In the genomic region with DNA sequence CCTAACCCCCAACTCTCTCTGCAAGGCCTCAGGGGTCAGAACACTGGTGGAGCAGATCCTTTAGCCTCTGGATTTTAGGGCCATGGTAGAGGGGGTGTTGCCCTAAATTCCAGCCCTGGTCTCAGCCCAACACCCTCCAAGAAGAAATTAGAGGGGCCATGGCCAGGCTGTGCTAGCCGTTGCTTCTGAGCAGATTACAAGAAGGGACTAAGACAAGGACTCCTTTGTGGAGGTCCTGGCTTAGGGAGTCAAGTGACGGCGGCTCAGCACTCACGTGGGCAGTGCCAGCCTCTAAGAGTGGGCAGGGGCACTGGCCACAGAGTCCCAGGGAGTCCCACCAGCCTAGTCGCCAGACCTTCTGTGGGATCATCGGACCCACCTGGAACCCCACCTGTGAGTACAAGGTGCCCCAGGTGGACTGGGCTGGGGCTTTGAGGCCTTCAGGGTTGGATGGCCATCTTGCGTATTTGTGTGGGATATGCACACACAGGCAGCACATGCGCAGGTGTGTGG, we compare ENCODE assay signal across 9 cellular contexts. TPM values are rescaled to one million over a fixed set of nuclear protein-coding genes. Genes with fewer than 3 reads are reported as not detected.
DNase-seq lines count a peak whose midpoint lies in the region; ATAC-seq and TF ChIP-seq lines count a peak whose summit lies in the region.
"Had no signal": no experiment of that assay in that cellular context is flagged by ENCODE, and none has a peak within 500 bp of the region (broad histone marks: within the 10 kb centered on the region; RNA-seq: fewer than 3 reads in every experiment).

BEST1 (plus strand) TSS at position 317 of the 513 bp plus-strand sequence. CDS start 1,456 bp downstream, outside the sequence.

- peak within 1 kb of the TSS; percentile 92 to 98 for H3K27ac Mint-ChIP-seq in stimulated activated naive CD8-positive, alpha-beta T cell treated with anti-CD3 and anti-CD28 coated beads, Interleukin-15, amount 100 ng/mL, for 72 hours
- H3K27ac Mint-ChIP-seq in nephron, result peak within 1 kb of the TSS; percentile 31 to 53 (median 40)
- H3K27ac Mint-ChIP-seq in activated naive CD4-positive, alpha-beta T cell treated with anti-CD3 and anti-CD28 coated beads, Interleukin-2, amount 10 ng/mL, durations not matched to agents 7 days and 5 days, result no peak within 1 kb of the TSS
- H3K27ac Mint-ChIP-seq in natural killer cell treated with Interleukin-12 subunit alpha and Interleukin-12 subunit beta and Interleukin-15 and Interleukin-18, amount 100 ng/mL, for 72 hours, result peak within 1 kb of the TSS in 1 of 2 donors; percentile 61
- H3K27ac Mint-ChIP-seq: activated CD4-positive, alpha-beta T cell treated with anti-CD3 and anti-CD28 coated beads, Interleukin-2, amount 10 ng/mL, durations not matched to agents 24 days and 14 days had no signal

- H3K4me1 Mint-ChIP-seq in stimulated activated naive CD8-positive, alpha-beta T cell treated with anti-CD3 and anti-CD28 coated beads, Interleukin-15, amount 100 ng/mL, for 72 hours, result peaks cover 41% of the 10 kb centered on the region
- H3K4me1 Mint-ChIP-seq in nephron, result peaks cover 23% of the 10 kb centered on the region
- H3K4me1 Mint-ChIP-seq in activated naive CD4-positive, alpha-beta T cell treated with anti-CD3 and anti-CD28 coated beads, Interleukin-2, amount 10 ng/mL, durations not matched to agents 7 days and 5 days, result peaks cover 3% of the 10 kb centered on the region
- H3K4me1 Mint-ChIP-seq in natural killer cell treated with Interleukin-12 subunit alpha and Interleukin-12 subunit beta and Interleukin-15 and Interleukin-18, amount 100 ng/mL, for 72 hours (ENCODE audit: low read depth in 2 of 2), result peaks cover 0 to 16% of the 10 kb centered on the region in 2 donors

- CTCF ChIA-PET in activated naive CD4-positive, alpha-beta T cell treated with anti-CD3 and anti-CD28 coated beads, Interleukin-2, amount 10 ng/mL, durations not matched to agents 7 days and 5 days (lab: Charles Lee), result interaction anchor here (0.6 to 9.2 kb wide), 10 partner anchors 9 to 252 kb away, joined by 3 to 176 read pairs (median 16); no protein-coding TSS in a partner anchor

- no peaks in the 10 kb centered on the region for H3K36me3 Mint-ChIP-seq in nephron (ENCODE audit: low read depth)
- H3K36me3 Mint-ChIP-seq in activated naive CD4-positive, alpha-beta T cell treated with anti-CD3 and anti-CD28 coated beads, Interleukin-2, amount 10 ng/mL, durations not matched to agents 7 days and 5 days, result no peaks in the 10 kb centered on the region
- no peaks in the 10 kb centered on the region for H3K36me3 Mint-ChIP-seq in natural killer cell treated with Interleukin-12 subunit alpha and Interleukin-12 subunit beta and Interleukin-15 and Interleukin-18, amount 100 ng/mL, for 72 hours

- TF ChIP-seq CTCF in nephron (IDR thresholded peaks at IDR 0.05; ENCODE audit: unreplicated experiment in 3 of 3), result no peak

- H3K9me3 Mint-ChIP-seq in stimulated activated naive CD8-positive, alpha-beta T cell treated with anti-CD3 and anti-CD28 coated beads, Interleukin-15, amount 100 ng/mL, for 72 hours, result no peaks in the 10 kb centered on the region
- H3K9me3 Mint-ChIP-seq in nephron, result no peaks in the 10 kb centered on the region
- H3K9me3 Mint-ChIP-seq in activated naive CD4-positive, alpha-beta T cell treated with anti-CD3 and anti-CD28 coated beads, Interleukin-2, amount 10 ng/mL, durations not matched to agents 7 days and 5 days, result no peaks in the 10 kb centered on the region
- no peaks in the 10 kb centered on the region for H3K9me3 Mint-ChIP-seq in natural killer cell treated with Interleukin-12 subunit alpha and Interleukin-12 subunit beta and Interleukin-15 and Interleukin-18, amount 100 ng/mL, for 72 hours
- H3K9me3 Mint-ChIP-seq: activated CD4-positive, alpha-beta T cell treated with anti-CD3 and anti-CD28 coated beads, Interleukin-2, amount 10 ng/mL, durations not matched to agents 24 days and 14 days had no signal

- H3K27me3 Mint-ChIP-seq in stimulated activated naive CD8-positive, alpha-beta T cell treated with anti-CD3 and anti-CD28 coated beads, Interleukin-15, amount 100 ng/mL, for 72 hours, result peaks cover 20% of the 10 kb centered on the region
- peaks cover 4% of the 10 kb centered on the region for H3K27me3 Mint-ChIP-seq in nephron (ENCODE audit: low read depth)
- H3K27me3 Mint-ChIP-seq in activated naive CD4-positive, alpha-beta T cell treated with anti-CD3 and anti-CD28 coated beads, Interleukin-2, amount 10 ng/mL, durations not matched to agents 7 days and 5 days, result peaks cover 41% of the 10 kb centered on the region
- H3K27me3 Mint-ChIP-seq in natural killer cell treated with Interleukin-12 subunit alpha and Interleukin-12 subunit beta and Interleukin-15 and Interleukin-18, amount 100 ng/mL, for 72 hours, result peaks cover 5 to 7% of the 10 kb centered on the region in 2 donors

- peak; percentile 1 for ATAC-seq in stimulated activated naive CD8-positive, alpha-beta T cell treated with anti-CD3 and anti-CD28 coated beads, Interleukin-15, amount 100 ng/mL, for 72 hours
- ATAC-seq in stimulated activated naive CD8-positive, alpha-beta T cell treated with anti-CD3 and anti-CD28 coated beads, Interleukin-15, Interleukin-2, amounts not matched to agents 100 U/mL and 50 U/mL, for 24 hours, result no peak
- no peak for ATAC-seq in natural killer cell treated with Interleukin-12 subunit alpha and Interleukin-12 subunit beta and Interleukin-15 and Interleukin-18, amount 100 ng/mL, for 72 hours

- DNase-seq in stimulated activated naive CD8-positive, alpha-beta T cell treated with anti-CD3 and anti-CD28 coated beads, Interleukin-15, amount 100 ng/mL, for 72 hours, result no peak
- no peak for DNase-seq in stimulated activated naive CD8-positive, alpha-beta T cell treated with anti-CD3 and anti-CD28 coated beads, Interleukin-15, Interleukin-2, amounts not matched to agents 100 U/mL and 50 U/mL, for 24 hours
- no peak for DNase-seq in AG08395 (ENCODE audit: low spot score)
- DNase-seq in LoVo (ENCODE audit: low spot score), result no peak
- DNase-seq in activated naive CD4-positive, alpha-beta T cell treated with anti-CD3 and anti-CD28 coated beads, Interleukin-2, amount 10 ng/mL, durations not matched to agents 7 days and 5 days, result no peak
- DNase-seq in natural killer cell treated with Interleukin-12 subunit alpha and Interleukin-12 subunit beta and Interleukin-15 and Interleukin-18, amount 100 ng/mL, for 72 hours (ENCODE audit: low spot score), result no peak

- H3K4me3 Mint-ChIP-seq in stimulated activated naive CD8-positive, alpha-beta T cell treated with anti-CD3 and anti-CD28 coated beads, Interleukin-15, amount 100 ng/mL, for 72 hours, result peak within 1 kb of the TSS; percentile 61 to 68
- H3K4me3 Mint-ChIP-seq in nephron, result no peak within 1 kb of the TSS
- H3K4me3 Mint-ChIP-seq in activated naive CD4-positive, alpha-beta T cell treated with anti-CD3 and anti-CD28 coated beads, Interleukin-2, amount 10 ng/mL, durations not matched to agents 7 days and 5 days, result no peak within 1 kb of the TSS
- H3K4me3 Mint-ChIP-seq in natural killer cell treated with Interleukin-12 subunit alpha and Interleukin-12 subunit beta and Interleukin-15 and Interleukin-18, amount 100 ng/mL, for 72 hours, result no peak within 1 kb of the TSS
- H3K4me3 Mint-ChIP-seq: activated CD4-positive, alpha-beta T cell treated with anti-CD3 and anti-CD28 coated beads, Interleukin-2, amount 10 ng/mL, durations not matched to agents 24 days and 14 days had no signal

- peak within 1 kb of the TSS; percentile 95 for H3K27ac ChIP-seq in cingulate gyrus (ENCODE audit: low read depth, low read length)

RNA-seq across cellular contexts. Expression of gene BEST1, which starts in this region (rescaled TPM):
- total RNA-seq in natural killer cell treated with Interleukin-12 subunit alpha and Interleukin-12 subunit beta and Interleukin-15 and Interleukin-18, amount 100 ng/mL, for 72 hours, result 1 to 10 TPM; 1.0 to 1.9 TPM
- total RNA-seq: activated CD4-positive, alpha-beta T cell treated with anti-CD3 and anti-CD28 coated beads, Interleukin-2, amount 10 ng/mL, durations not matched to agents 24 days and 14 days had no signal

Comparison
In these comparisons a context has a peak if more than half of its experiments do, and no peak if none do; other contexts are left out.
1. H3K4me3 Mint-ChIP-seq: peak in stimulated activated naive CD8-positive, alpha-beta T cell treated with anti-CD3 and anti-CD28 coated beads, Interleukin-15, amount 100 ng/mL, for 72 hours (2 of 2); none in nephron (0 of 3), activated naive CD4-positive, alpha-beta T cell treated with anti-CD3 and anti-CD28 coated beads, Interleukin-2, amount 10 ng/mL, durations not matched to agents 7 days and 5 days (single experiment) and natural killer cell treated with Interleukin-12 subunit alpha and Interleukin-12 subunit beta and Interleukin-15 and Interleukin-18, amount 100 ng/mL, for 72 hours (single experiment).